1 cellular context compared by ENCODE assay signal in genomic region chr9:127983847-127984289, GRCh38.
TF ChIP-seq lines count a peak whose summit lies in the region.

No MANE protein-coding gene starts in this region.

TF ChIP-seq in GM23338, 12 proteins besides CTCF, POLR2A, EP300 and RAD21 (continued from another document):
- TF ChIP-seq ZNF462 (CRISPR knock-in tag; IDR thresholded peaks at IDR 0.05) (no peak), NANOG (IDR thresholded peaks at IDR 0.05; ENCODE audit: borderline replicate concordance) (no peak), CREB1 (CRISPR knock-in tag; IDR thresholded peaks at IDR 0.05; ENCODE audit: low read depth) (no peak), EZH2 (IDR thresholded peaks at IDR 0.05; ENCODE audit: low read depth, unreplicated experiment) (no peak)
- TF ChIP-seq, protein P1, sequence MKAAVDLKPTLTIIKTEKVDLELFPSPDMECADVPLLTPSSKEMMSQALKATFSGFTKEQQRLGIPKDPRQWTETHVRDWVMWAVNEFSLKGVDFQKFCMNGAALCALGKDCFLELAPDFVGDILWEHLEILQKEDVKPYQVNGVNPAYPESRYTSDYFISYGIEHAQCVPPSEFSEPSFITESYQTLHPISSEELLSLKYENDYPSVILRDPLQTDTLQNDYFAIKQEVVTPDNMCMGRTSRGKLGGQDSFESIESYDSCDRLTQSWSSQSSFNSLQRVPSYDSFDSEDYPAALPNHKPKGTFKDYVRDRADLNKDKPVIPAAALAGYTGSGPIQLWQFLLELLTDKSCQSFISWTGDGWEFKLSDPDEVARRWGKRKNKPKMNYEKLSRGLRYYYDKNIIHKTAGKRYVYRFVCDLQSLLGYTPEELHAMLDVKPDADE (IDR thresholded peaks at IDR 0.05) = no peak
